ENCODE assay signal across 1 cellular context in the genomic region with DNA sequence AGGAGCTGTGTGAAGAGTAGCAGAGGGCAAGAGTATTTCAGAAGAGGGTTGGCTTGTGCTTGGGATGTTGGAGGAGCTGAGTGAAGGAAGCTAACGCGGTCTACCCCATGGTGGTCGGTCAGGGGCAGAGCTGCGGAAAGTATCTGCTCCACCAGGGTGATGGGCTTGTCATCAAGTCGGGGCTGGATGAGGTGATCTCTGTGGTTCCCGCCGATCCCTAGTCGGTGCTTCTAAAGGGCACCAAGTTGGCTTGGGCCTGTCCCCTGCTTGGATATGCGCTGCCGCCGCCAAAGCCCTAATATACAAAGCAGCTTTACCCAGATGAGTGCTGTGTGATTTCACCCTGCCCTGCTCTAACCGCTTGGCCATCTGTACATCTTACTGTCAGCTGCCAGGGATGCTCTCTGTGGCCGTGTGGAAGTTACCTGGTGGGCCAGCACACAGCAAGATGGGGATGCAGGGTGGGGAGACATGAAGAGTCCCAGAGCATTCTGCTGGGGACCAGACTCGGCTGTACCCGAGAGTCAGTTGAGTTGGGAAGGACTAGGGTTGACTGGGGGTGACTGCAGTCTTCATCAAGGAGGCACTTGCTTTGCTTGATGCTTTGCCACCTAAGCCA.
A peak's percentile ranks its signal among the peaks of the same experiment; 100 is the strongest.
TF ChIP-seq lines count a peak whose summit lies in the region.

No MANE protein-coding gene starts in this region.

TF ChIP-seq in GM12878, 131 proteins besides CTCF, POLR2A, EP300 and RAD21 (continued from another document):
- TF ChIP-seq, protein P1, sequence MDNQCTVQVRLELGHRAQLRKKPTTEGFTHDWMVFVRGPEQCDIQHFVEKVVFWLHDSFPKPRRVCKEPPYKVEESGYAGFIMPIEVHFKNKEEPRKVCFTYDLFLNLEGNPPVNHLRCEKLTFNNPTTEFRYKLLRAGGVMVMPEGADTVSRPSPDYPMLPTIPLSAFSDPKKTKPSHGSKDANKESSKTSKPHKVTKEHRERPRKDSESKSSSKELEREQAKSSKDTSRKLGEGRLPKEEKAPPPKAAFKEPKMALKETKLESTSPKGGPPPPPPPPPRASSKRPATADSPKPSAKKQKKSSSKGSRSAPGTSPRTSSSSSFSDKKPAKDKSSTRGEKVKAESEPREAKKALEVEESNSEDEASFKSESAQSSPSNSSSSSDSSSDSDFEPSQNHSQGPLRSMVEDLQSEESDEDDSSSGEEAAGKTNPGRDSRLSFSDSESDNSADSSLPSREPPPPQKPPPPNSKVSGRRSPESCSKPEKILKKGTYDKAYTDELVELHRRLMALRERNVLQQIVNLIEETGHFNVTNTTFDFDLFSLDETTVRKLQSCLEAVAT (IDR thresholded peaks at IDR 0.05) = peak; percentile 91
- TF ChIP-seq NFIC (IDR thresholded peaks at IDR 0.05; ENCODE audit: low read depth, low read length) (no peak), RCOR1 (conservative IDR thresholded peaks at IDR 0.05; ENCODE audit: low read depth, low read length) (no peak), ZNF274 (IDR thresholded peaks at IDR 0.05; ENCODE audit: insufficient read depth, insufficient read length) (no peak), POLR2AphosphoS5 (IDR thresholded peaks at IDR 0.05; ENCODE audit: low read length) (peak; percentile 20; the same call in 1 of the 2 replicates), BMI1 (IDR thresholded peaks at IDR 0.05; ENCODE audit: borderline replicate concordance) (no peak)
- TF ChIP-seq, protein P2, sequence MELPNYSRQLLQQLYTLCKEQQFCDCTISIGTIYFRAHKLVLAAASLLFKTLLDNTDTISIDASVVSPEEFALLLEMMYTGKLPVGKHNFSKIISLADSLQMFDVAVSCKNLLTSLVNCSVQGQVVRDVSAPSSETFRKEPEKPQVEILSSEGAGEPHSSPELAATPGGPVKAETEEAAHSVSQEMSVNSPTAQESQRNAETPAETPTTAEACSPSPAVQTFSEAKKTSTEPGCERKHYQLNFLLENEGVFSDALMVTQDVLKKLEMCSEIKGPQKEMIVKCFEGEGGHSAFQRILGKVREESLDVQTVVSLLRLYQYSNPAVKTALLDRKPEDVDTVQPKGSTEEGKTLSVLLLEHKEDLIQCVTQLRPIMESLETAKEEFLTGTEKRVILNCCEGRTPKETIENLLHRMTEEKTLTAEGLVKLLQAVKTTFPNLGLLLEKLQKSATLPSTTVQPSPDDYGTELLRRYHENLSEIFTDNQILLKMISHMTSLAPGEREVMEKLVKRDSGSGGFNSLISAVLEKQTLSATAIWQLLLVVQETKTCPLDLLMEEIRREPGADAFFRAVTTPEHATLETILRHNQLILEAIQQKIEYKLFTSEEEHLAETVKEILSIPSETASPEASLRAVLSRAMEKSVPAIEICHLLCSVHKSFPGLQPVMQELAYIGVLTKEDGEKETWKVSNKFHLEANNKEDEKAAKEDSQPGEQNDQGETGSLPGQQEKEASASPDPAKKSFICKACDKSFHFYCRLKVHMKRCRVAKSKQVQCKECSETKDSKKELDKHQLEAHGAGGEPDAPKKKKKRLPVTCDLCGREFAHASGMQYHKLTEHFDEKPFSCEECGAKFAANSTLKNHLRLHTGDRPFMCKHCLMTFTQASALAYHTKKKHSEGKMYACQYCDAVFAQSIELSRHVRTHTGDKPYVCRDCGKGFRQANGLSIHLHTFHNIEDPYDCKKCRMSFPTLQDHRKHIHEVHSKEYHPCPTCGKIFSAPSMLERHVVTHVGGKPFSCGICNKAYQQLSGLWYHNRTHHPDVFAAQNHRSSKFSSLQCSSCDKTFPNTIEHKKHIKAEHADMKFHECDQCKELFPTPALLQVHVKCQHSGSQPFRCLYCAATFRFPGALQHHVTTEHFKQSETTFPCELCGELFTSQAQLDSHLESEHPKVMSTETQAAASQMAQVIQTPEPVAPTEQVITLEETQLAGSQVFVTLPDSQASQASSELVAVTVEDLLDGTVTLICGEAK (IDR thresholded peaks at IDR 0.05; ENCODE audit: borderline replicate concordance) = peak; percentile 28; the same call in 1 of the 2 replicates
- TF ChIP-seq, protein P3, sequence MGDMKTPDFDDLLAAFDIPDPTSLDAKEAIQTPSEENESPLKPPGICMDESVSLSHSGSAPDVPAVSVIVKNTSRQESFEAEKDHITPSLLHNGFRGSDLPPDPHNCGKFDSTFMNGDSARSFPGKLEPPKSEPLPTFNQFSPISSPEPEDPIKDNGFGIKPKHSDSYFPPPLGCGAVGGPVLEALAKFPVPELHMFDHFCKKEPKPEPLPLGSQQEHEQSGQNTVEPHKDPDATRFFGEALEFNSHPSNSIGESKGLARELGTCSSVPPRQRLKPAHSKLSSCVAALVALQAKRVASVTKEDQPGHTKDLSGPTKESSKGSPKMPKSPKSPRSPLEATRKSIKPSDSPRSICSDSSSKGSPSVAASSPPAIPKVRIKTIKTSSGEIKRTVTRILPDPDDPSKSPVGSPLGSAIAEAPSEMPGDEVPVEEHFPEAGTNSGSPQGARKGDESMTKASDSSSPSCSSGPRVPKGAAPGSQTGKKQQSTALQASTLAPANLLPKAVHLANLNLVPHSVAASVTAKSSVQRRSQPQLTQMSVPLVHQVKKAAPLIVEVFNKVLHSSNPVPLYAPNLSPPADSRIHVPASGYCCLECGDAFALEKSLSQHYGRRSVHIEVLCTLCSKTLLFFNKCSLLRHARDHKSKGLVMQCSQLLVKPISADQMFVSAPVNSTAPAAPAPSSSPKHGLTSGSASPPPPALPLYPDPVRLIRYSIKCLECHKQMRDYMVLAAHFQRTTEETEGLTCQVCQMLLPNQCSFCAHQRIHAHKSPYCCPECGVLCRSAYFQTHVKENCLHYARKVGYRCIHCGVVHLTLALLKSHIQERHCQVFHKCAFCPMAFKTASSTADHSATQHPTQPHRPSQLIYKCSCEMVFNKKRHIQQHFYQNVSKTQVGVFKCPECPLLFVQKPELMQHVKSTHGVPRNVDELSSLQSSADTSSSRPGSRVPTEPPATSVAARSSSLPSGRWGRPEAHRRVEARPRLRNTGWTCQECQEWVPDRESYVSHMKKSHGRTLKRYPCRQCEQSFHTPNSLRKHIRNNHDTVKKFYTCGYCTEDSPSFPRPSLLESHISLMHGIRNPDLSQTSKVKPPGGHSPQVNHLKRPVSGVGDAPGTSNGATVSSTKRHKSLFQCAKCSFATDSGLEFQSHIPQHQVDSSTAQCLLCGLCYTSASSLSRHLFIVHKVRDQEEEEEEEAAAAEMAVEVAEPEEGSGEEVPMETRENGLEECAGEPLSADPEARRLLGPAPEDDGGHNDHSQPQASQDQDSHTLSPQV (IDR thresholded peaks at IDR 0.05) = no peak
- TF ChIP-seq, protein P4, sequence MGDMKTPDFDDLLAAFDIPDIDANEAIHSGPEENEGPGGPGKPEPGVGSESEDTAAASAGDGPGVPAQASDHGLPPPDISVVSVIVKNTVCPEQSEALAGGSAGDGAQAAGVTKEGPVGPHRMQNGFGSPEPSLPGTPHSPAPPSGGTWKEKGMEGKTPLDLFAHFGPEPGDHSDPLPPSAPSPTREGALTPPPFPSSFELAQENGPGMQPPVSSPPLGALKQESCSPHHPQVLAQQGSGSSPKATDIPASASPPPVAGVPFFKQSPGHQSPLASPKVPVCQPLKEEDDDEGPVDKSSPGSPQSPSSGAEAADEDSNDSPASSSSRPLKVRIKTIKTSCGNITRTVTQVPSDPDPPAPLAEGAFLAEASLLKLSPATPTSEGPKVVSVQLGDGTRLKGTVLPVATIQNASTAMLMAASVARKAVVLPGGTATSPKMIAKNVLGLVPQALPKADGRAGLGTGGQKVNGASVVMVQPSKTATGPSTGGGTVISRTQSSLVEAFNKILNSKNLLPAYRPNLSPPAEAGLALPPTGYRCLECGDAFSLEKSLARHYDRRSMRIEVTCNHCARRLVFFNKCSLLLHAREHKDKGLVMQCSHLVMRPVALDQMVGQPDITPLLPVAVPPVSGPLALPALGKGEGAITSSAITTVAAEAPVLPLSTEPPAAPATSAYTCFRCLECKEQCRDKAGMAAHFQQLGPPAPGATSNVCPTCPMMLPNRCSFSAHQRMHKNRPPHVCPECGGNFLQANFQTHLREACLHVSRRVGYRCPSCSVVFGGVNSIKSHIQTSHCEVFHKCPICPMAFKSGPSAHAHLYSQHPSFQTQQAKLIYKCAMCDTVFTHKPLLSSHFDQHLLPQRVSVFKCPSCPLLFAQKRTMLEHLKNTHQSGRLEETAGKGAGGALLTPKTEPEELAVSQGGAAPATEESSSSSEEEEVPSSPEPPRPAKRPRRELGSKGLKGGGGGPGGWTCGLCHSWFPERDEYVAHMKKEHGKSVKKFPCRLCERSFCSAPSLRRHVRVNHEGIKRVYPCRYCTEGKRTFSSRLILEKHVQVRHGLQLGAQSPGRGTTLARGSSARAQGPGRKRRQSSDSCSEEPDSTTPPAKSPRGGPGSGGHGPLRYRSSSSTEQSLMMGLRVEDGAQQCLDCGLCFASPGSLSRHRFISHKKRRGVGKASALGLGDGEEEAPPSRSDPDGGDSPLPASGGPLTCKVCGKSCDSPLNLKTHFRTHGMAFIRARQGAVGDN (IDR thresholded peaks at IDR 0.05) = peak; percentile 7
